8 cellular contexts compared by ENCODE assay signal in genomic region chr17:58447039-58447975, GRCh38. TPM values are rescaled to one million over a fixed set of nuclear protein-coding genes. Genes with fewer than 3 reads are reported as not detected.
DNase-seq lines count a peak whose midpoint lies in the region; ATAC-seq and TF ChIP-seq lines count a peak whose summit lies in the region.

No MANE protein-coding gene starts in this region.

- no peaks in the 10 kb centered on the region for H3K4me1 ChIP-seq in breast epithelium

- H3K4me3 ChIP-seq in AG10803 (ENCODE audit: low read length) = no peak overlapping the region
- H3K4me3 ChIP-seq in breast epithelium = no peak overlapping the region

- DNase-seq in AG10803 (ENCODE audit: low read depth) (peak; percentile 83), NCI-H2196 (lab: John Stamatoyannopoulos, UW; ENCODE audit: unreplicated experiment) (peak; percentile 69), breast epithelium (ENCODE audit: low spot score in 2 of 2) (peak in 1 of 2 donors; percentile 65), kidney tubule cell (ENCODE audit: low spot score) (peak; percentile 83)
- peak; percentile 43 to 71 (median 54) for DNase-seq in stimulated activated CD4-positive, alpha-beta T cell treated with anti-CD3 and anti-CD28 coated beads, TNF-alpha, amount 100 ng/mL, for 24 hours (ENCODE audit: low read depth in 3 of 3)

- ATAC-seq in GM21723 (IDR thresholded peaks at IDR 0.05; ENCODE audit: unreplicated experiment) = peak; percentile 54
- no peak for ATAC-seq in GM18867 (IDR thresholded peaks at IDR 0.05; ENCODE audit: unreplicated experiment)

- H3K9me3 ChIP-seq in breast epithelium = no peaks in the 10 kb centered on the region

- H3K27me3 ChIP-seq in breast epithelium = no peaks in the 10 kb centered on the region

- no peaks in the 10 kb centered on the region for H3K36me3 ChIP-seq in breast epithelium

- TF ChIP-seq CTCF in AG10803 (conservative IDR thresholded peaks at IDR 0.05; ENCODE audit: low read length) = peak; percentile 90
- peak; percentile 88 for TF ChIP-seq CTCF in VCaP (conservative IDR thresholded peaks at IDR 0.05)
- TF ChIP-seq CTCF in breast epithelium (IDR thresholded peaks at IDR 0.05) = peak in 2 of 3 donors; percentile 59 to 71

- intact Hi-C loops in breast epithelium (cut with DNase I; ENCODE audit: low total_unique reads) = no loop called here

- H3K27ac ChIP-seq in VCaP = no peak overlapping the region
- no peak overlapping the region for H3K27ac ChIP-seq in breast epithelium

- no peak for TF ChIP-seq POLR2A in breast epithelium (IDR thresholded peaks at IDR 0.05)

RNA-seq across cellular contexts. Expression of gene RNF43, which starts 30.0 kb away (rescaled TPM):
- 10 to 100 TPM in 1 of 3 donors, 1 to 10 TPM in 1, not detected in 1; 8.5 to 19.0 TPM for total RNA-seq in breast epithelium

RNA-seq across cellular contexts. Expression of gene HSF5, which starts 40.9 kb away (rescaled TPM):
- under 1 TPM; under 0.01 to 0.33 (median 0.32) TPM for total RNA-seq in breast epithelium
